In genomic region chr5:150001660-150002493, GRCh38 we compare ENCODE assay signal across 8 cellular contexts. TPM values are rescaled to one million over a fixed set of nuclear protein-coding genes. Genes with fewer than 3 reads are reported as not detected.
DNase-seq lines count a peak whose midpoint lies in the region; ATAC-seq and TF ChIP-seq lines count a peak whose summit lies in the region.

No MANE protein-coding gene starts in this region.

- H3K4me1 ChIP-seq in mucosa of stomach (ENCODE audit: control insufficient read depth, insufficient read depth, low read length): peaks cover 23% of the 10 kb centered on the region

- peak; percentile 82 for DNase-seq in AG20443 (ENCODE audit: low spot score)
- peak; percentile 52 for DNase-seq in NCI-H748 treated with DMSO at 0.1 percent for 48 hours (lab: John Stamatoyannopoulos, UW)
- DNase-seq in activated CD8-positive, alpha-beta T cell treated with anti-CD3 and anti-CD28 coated beads, Interleukin-2, amount 10 ng/mL, durations not matched to agents 7 days and 5 days: peak; percentile 81
- DNase-seq in endothelial cell (ENCODE audit: low spot score): peak; percentile 38
- DNase-seq in stimulated activated naive B cell treated with anti-CD40 and anti-IgM and Interleukin-4, amounts not matched to agents 10 μg/mL and 1 μg/mL and 100 μg/mL, for 72 hours: peak; percentile 47

- H3K27me3 Mint-ChIP-seq in activated CD8-positive, alpha-beta T cell treated with anti-CD3 and anti-CD28 coated beads, Interleukin-2, amount 10 ng/mL, durations not matched to agents 7 days and 5 days (ENCODE audit: low read depth): no peaks in the 10 kb centered on the region
- peaks cover 8% of the 10 kb centered on the region for H3K27me3 Mint-ChIP-seq in endothelial cell (ENCODE audit: unreplicated experiment)
- no peaks in the 10 kb centered on the region for H3K27me3 Mint-ChIP-seq in stimulated activated naive B cell treated with anti-CD40 and anti-IgM and Interleukin-4, amounts not matched to agents 10 μg/mL and 1 μg/mL and 100 μg/mL, for 72 hours

- H3K9me3 ChIP-seq in mucosa of stomach (ENCODE audit: control insufficient read depth, low read length): no peaks in the 10 kb centered on the region

- H3K4me3 Mint-ChIP-seq in activated CD8-positive, alpha-beta T cell treated with anti-CD3 and anti-CD28 coated beads, Interleukin-2, amount 10 ng/mL, durations not matched to agents 7 days and 5 days: peak overlapping the region; percentile 94
- peak overlapping the region; percentile 93 for H3K4me3 Mint-ChIP-seq in endothelial cell (ENCODE audit: unreplicated experiment)
- peak overlapping the region; percentile 85 to 90 for H3K4me3 Mint-ChIP-seq in stimulated activated naive B cell treated with anti-CD40 and anti-IgM and Interleukin-4, amounts not matched to agents 10 μg/mL and 1 μg/mL and 100 μg/mL, for 72 hours

- peak overlapping the region; percentile 96 for H3K27ac Mint-ChIP-seq in activated CD8-positive, alpha-beta T cell treated with anti-CD3 and anti-CD28 coated beads, Interleukin-2, amount 10 ng/mL, durations not matched to agents 7 days and 5 days
- H3K27ac Mint-ChIP-seq in endothelial cell (ENCODE audit: unreplicated experiment): peak overlapping the region; percentile 90
- peak overlapping the region; percentile 97 for H3K27ac Mint-ChIP-seq in stimulated activated naive B cell treated with anti-CD40 and anti-IgM and Interleukin-4, amounts not matched to agents 10 μg/mL and 1 μg/mL and 100 μg/mL, for 72 hours

- CTCF ChIA-PET in activated CD8-positive, alpha-beta T cell treated with anti-CD3 and anti-CD28 coated beads, Interleukin-2, amount 10 ng/mL, durations not matched to agents 7 days and 5 days (lab: Charles Lee): interaction anchor here (0.9 to 2.8 kb wide), 7 partner anchors 8 to 168 kb away, joined by 3 to 13 read pairs (median 3); partner anchors contain the start of gene SLC26A2

- no peaks in the 10 kb centered on the region for H3K9me3 Mint-ChIP-seq in activated CD8-positive, alpha-beta T cell treated with anti-CD3 and anti-CD28 coated beads, Interleukin-2, amount 10 ng/mL, durations not matched to agents 7 days and 5 days (ENCODE audit: insufficient read depth)
- H3K9me3 Mint-ChIP-seq in endothelial cell (ENCODE audit: unreplicated experiment): no peaks in the 10 kb centered on the region
- no peaks in the 10 kb centered on the region for H3K9me3 Mint-ChIP-seq in stimulated activated naive B cell treated with anti-CD40 and anti-IgM and Interleukin-4, amounts not matched to agents 10 μg/mL and 1 μg/mL and 100 μg/mL, for 72 hours

- peaks cover 39% of the 10 kb centered on the region for H3K4me1 Mint-ChIP-seq in activated CD8-positive, alpha-beta T cell treated with anti-CD3 and anti-CD28 coated beads, Interleukin-2, amount 10 ng/mL, durations not matched to agents 7 days and 5 days (ENCODE audit: low read depth)
- H3K4me1 Mint-ChIP-seq in endothelial cell (ENCODE audit: unreplicated experiment): peaks cover 36% of the 10 kb centered on the region
- peaks cover 33 to 48% of the 10 kb centered on the region in 2 donors for H3K4me1 Mint-ChIP-seq in stimulated activated naive B cell treated with anti-CD40 and anti-IgM and Interleukin-4, amounts not matched to agents 10 μg/mL and 1 μg/mL and 100 μg/mL, for 72 hours

- H3K4me3 ChIP-seq in mucosa of stomach (ENCODE audit: low read length): peak overlapping the region; percentile 70

- ATAC-seq in GM18858 (IDR thresholded peaks at IDR 0.05; ENCODE audit: unreplicated experiment): peak; percentile 60
- ATAC-seq in HG03097 (IDR thresholded peaks at IDR 0.05; ENCODE audit: low FRiP score, unreplicated experiment): peak; percentile 44
- ATAC-seq in activated CD8-positive, alpha-beta T cell treated with anti-CD3 and anti-CD28 coated beads, Interleukin-2, amount 10 ng/mL, durations not matched to agents 7 days and 5 days: peak; percentile 77
- ATAC-seq in stimulated activated naive B cell treated with anti-CD40 and anti-IgM and Interleukin-4, amounts not matched to agents 10 μg/mL and 1 μg/mL and 100 μg/mL, for 72 hours (replicated peaks): peak; percentile 62 to 63

- no peaks in the 10 kb centered on the region for H3K27me3 ChIP-seq in mucosa of stomach (ENCODE audit: control insufficient read depth, insufficient read depth, low read length)

- peak; percentile 75 for TF ChIP-seq CTCF in endothelial cell (IDR thresholded peaks at IDR 0.05; ENCODE audit: unreplicated experiment)

- H3K36me3 ChIP-seq in mucosa of stomach (ENCODE audit: control insufficient read depth, insufficient read depth, low read length): no peaks in the 10 kb centered on the region

- POLR2A ChIA-PET in activated CD8-positive, alpha-beta T cell treated with anti-CD3 and anti-CD28 coated beads, Interleukin-2, amount 10 ng/mL, durations not matched to agents 7 days and 5 days (lab: Charles Lee): interaction anchor here (0.7 to 2.3 kb wide), 5 partner anchors 39 to 272 kb away, joined by 3 to 14 read pairs (median 6); partner anchors contain the start of genes PPARGC1B and SLC26A2

- peaks cover 35% of the 10 kb centered on the region for H3K36me3 Mint-ChIP-seq in activated CD8-positive, alpha-beta T cell treated with anti-CD3 and anti-CD28 coated beads, Interleukin-2, amount 10 ng/mL, durations not matched to agents 7 days and 5 days (ENCODE audit: low read depth)
- peaks cover 19% of the 10 kb centered on the region for H3K36me3 Mint-ChIP-seq in endothelial cell (ENCODE audit: low read depth, unreplicated experiment)
- H3K36me3 Mint-ChIP-seq in stimulated activated naive B cell treated with anti-CD40 and anti-IgM and Interleukin-4, amounts not matched to agents 10 μg/mL and 1 μg/mL and 100 μg/mL, for 72 hours: peaks cover 15 to 34% of the 10 kb centered on the region in 2 donors

- H3K9ac ChIP-seq in mucosa of stomach (ENCODE audit: low read length): peak overlapping the region; percentile 92

RNA-seq across cellular contexts. Expression of gene HMGXB3, which starts 1.3 kb away (rescaled TPM):
- 10 to 100 TPM; 36.5 to 37.5 TPM for total RNA-seq in activated CD8-positive, alpha-beta T cell treated with anti-CD3 and anti-CD28 coated beads, Interleukin-2, amount 10 ng/mL, durations not matched to agents 7 days and 5 days
- total RNA-seq in endothelial cell (ENCODE audit: unreplicated experiment): 55.7 TPM

RNA-seq across cellular contexts. Expression of gene TIGD6, which starts 1.4 kb away (rescaled TPM):
- total RNA-seq in activated CD8-positive, alpha-beta T cell treated with anti-CD3 and anti-CD28 coated beads, Interleukin-2, amount 10 ng/mL, durations not matched to agents 7 days and 5 days: 1 to 10 TPM; 1.1 to 1.4 TPM
- 3.5 TPM for total RNA-seq in endothelial cell (ENCODE audit: unreplicated experiment)

RNA-seq across cellular contexts. Expression of gene SLC26A2, which starts 41.3 kb away (rescaled TPM):
- total RNA-seq in activated CD8-positive, alpha-beta T cell treated with anti-CD3 and anti-CD28 coated beads, Interleukin-2, amount 10 ng/mL, durations not matched to agents 7 days and 5 days: 1 to 10 TPM; 7.6 to 8.0 TPM
- 22.2 TPM for total RNA-seq in endothelial cell (ENCODE audit: unreplicated experiment)

RNA-seq across cellular contexts. Expression of gene PDE6A, which starts 57.3 kb away (rescaled TPM):
- total RNA-seq in activated CD8-positive, alpha-beta T cell treated with anti-CD3 and anti-CD28 coated beads, Interleukin-2, amount 10 ng/mL, durations not matched to agents 7 days and 5 days: not detected
- total RNA-seq in endothelial cell (ENCODE audit: unreplicated experiment): not detected

Comparison
In these comparisons a context has a peak if more than half of its experiments do, and no peak if none do; other contexts are left out.
1. Peak in every context shown above with its lines: DNase-seq, ATAC-seq and H3K4me3 ChIP-seq.